In genomic region chr6:157159339-157159738, GRCh38 we compare ENCODE assay signal across 23 cellular contexts.
"Had no signal": no experiment of that assay in that cellular context is flagged by ENCODE, and none has a peak within 500 bp of the region (broad histone marks: within the 10 kb centered on the region; RNA-seq: fewer than 3 reads in every experiment).

No MANE protein-coding gene starts in this region.

- H3K79me2 ChIP-seq: hepatocyte had no signal

- H3K4me2 ChIP-seq: hepatocyte, SK-N-SH had no signal

- H3K9me3 Mint-ChIP-seq: activated CD4-positive, alpha-beta T cell treated with anti-CD3 and anti-CD28 coated beads, Interleukin-2, amount 10 ng/mL, durations not matched to agents 7 days and 5 days; activated T-cell treated with anti-CD3 and anti-CD28 coated beads, Interleukin-2, amount 50 U/mL, for 4 hours; dendritic cell treated with granulocyte-macrophage colony-stimulating factor and Interleukin-4, amounts not matched to agents 40 ng/mL and 50 ng/mL, for 4 days; neural crest cell; T-cell; type B pancreatic cell had no signal

- H3K36me3 ChIP-seq: prostate gland had no signal

- H3K4me1 ChIP-seq: ascending aorta, lower lobe of right lung, prostate gland, testis had no signal

- H3K4me1 Mint-ChIP-seq: activated CD4-positive, alpha-beta T cell treated with anti-CD3 and anti-CD28 coated beads, Interleukin-2, amount 10 ng/mL, durations not matched to agents 7 days and 5 days had no signal

- H3K9ac ChIP-seq: SK-N-SH had no signal

- H3K27me3 ChIP-seq: ascending aorta, hepatocyte, right atrium auricular region, testis had no signal

- ATAC-seq: activated CD4-positive, CD25-positive, alpha-beta regulatory T cell treated with anti-CD3 and anti-CD28 coated beads, Interleukin-2, amount 50 U/mL, for 24 hours; activated T-cell treated with anti-CD3 and anti-CD28 coated beads, Interleukin-2, amount 50 U/mL, for 4 hours; left cardiac atrium; T-cell had no signal

- H3K4me3 Mint-ChIP-seq: activated CD4-positive, alpha-beta T cell treated with anti-CD3 and anti-CD28 coated beads, Interleukin-2, amount 10 ng/mL, durations not matched to agents 7 days and 5 days; activated T-cell treated with anti-CD3 and anti-CD28 coated beads, Interleukin-2, amount 50 U/mL, for 4 hours; dendritic cell treated with granulocyte-macrophage colony-stimulating factor and Interleukin-4, amounts not matched to agents 40 ng/mL and 50 ng/mL, for 4 days; neural crest cell; T-cell; type B pancreatic cell had no signal

- DNase-seq: activated CD4-positive, alpha-beta T cell treated with anti-CD3 and anti-CD28 coated beads, Interleukin-2, amount 10 ng/mL, durations not matched to agents 7 days and 5 days; activated CD8-positive, alpha-beta memory T cell treated with anti-CD3 and anti-CD28 coated beads, Interleukin-2, amount 50 U/mL, for 4 hours; activated effector memory CD4-positive, alpha-beta T cell treated with Interleukin-2 at 50 U/mL for 16 hours; activated naive CD4-positive, alpha-beta T cell treated with anti-CD3 and anti-CD28 coated beads, Interleukin-2, amount 50 U/mL, for 16 hours; activated T-cell treated with anti-CD3 and anti-CD28 coated beads, Interleukin-2, amount 50 U/mL, for 4 hours; cerebellar nuclear complex; effector CD8-positive, alpha-beta T cell; left cardiac atrium; lower lobe of right lung; midbrain; SK-N-SH; T-cell; T1000; testis had no signal

- H3K27ac Mint-ChIP-seq: activated CD4-positive, alpha-beta T cell treated with anti-CD3 and anti-CD28 coated beads, Interleukin-2, amount 10 ng/mL, durations not matched to agents 7 days and 5 days; dendritic cell treated with granulocyte-macrophage colony-stimulating factor and Interleukin-4, amounts not matched to agents 40 ng/mL and 50 ng/mL, for 4 days; T-cell; type B pancreatic cell had no signal

- H3K27ac ChIP-seq: ascending aorta, hepatocyte, lower lobe of right lung, prostate gland, right atrium auricular region, skin epidermis, testis had no signal

- H3K4me3 ChIP-seq: ascending aorta, hepatocyte, lower lobe of right lung, prostate gland, right atrium auricular region, skin epidermis, testis had no signal

- H3K9me3 ChIP-seq: ascending aorta, lower lobe of right lung, prostate gland, right atrium auricular region, SK-N-SH, testis had no signal

- H3K27me3 Mint-ChIP-seq: activated CD4-positive, alpha-beta T cell treated with anti-CD3 and anti-CD28 coated beads, Interleukin-2, amount 10 ng/mL, durations not matched to agents 7 days and 5 days; dendritic cell treated with granulocyte-macrophage colony-stimulating factor and Interleukin-4, amounts not matched to agents 40 ng/mL and 50 ng/mL, for 4 days; T-cell; type B pancreatic cell had no signal
